ENCODE assay signal across 21 cellular contexts in genomic region chrX:7262551-7262950, GRCh38.
"Had no signal": no experiment of that assay in that cellular context is flagged by ENCODE, and none has a peak within 500 bp of the region (broad histone marks: within the 10 kb centered on the region; RNA-seq: fewer than 3 reads in every experiment).

No MANE protein-coding gene starts in this region.

- H3K27me3 ChIP-seq: cardiac muscle cell, dorsolateral prefrontal cortex, hepatocyte, tibial nerve had no signal

- H3K4me3 ChIP-seq: cardiac muscle cell, dorsolateral prefrontal cortex, hepatocyte, lower lobe of right lung, tibial nerve had no signal

- H3K9me3 Mint-ChIP-seq: activated naive CD8-positive, alpha-beta T cell treated with anti-CD3 and anti-CD28 coated beads for 36 hours; activated T-helper 1 cell treated with anti-CD3 and anti-CD28 coated beads, Interleukin-12 subunit alpha, Interleukin-12 subunit beta, Interleukin-2, Interleukin-4 antibody, amounts not matched to agents 30 ng/mL and 10 ng/mL and 1 ng/mL, durations not matched to agents 14 hours and 24 hours and 36 hours; stimulated activated naive CD8-positive, alpha-beta T cell treated with anti-CD3 and anti-CD28 coated beads, Interleukin-15, Interleukin-2, amounts not matched to agents 100 ng/mL and 50 ng/mL, for 24 hours had no signal

- H3K27ac Mint-ChIP-seq: activated CD4-positive, alpha-beta T cell treated with anti-CD3 and anti-CD28 coated beads for 36 hours; activated naive CD8-positive, alpha-beta T cell treated with anti-CD3 and anti-CD28 coated beads for 36 hours; activated T-helper 1 cell treated with anti-CD3 and anti-CD28 coated beads, Interleukin-12 subunit alpha, Interleukin-12 subunit beta, Interleukin-2, Interleukin-4 antibody, amounts not matched to agents 30 ng/mL and 10 ng/mL and 1 ng/mL, durations not matched to agents 14 hours and 24 hours and 36 hours; endodermal cell; natural killer cell treated with Interleukin-12 subunit alpha and Interleukin-12 subunit beta and Interleukin-15 and Interleukin-18, amount 100 ng/mL, for 72 hours; stimulated activated naive CD8-positive, alpha-beta T cell treated with anti-CD3 and anti-CD28 coated beads, Interleukin-15, Interleukin-2, amounts not matched to agents 100 ng/mL and 50 ng/mL, for 24 hours had no signal

- DNase-seq: activated CD4-positive, alpha-beta T cell treated with anti-CD3 and anti-CD28 coated beads for 36 hours; activated CD4-positive, alpha-beta T cell treated with anti-CD3 and anti-CD28 coated beads, Interleukin-2, amount 50 U/mL, for 48 hours; activated naive CD8-positive, alpha-beta T cell treated with anti-CD3 and anti-CD28 coated beads for 36 hours; activated T-cell treated with anti-CD3 and anti-CD28 coated beads for 4 hours; amniotic stem cell; dorsolateral prefrontal cortex; endodermal cell; foreskin fibroblast; left cardiac atrium; lower lobe of right lung; retina; stimulated activated CD4-positive, alpha-beta T cell treated with anti-CD3 and anti-CD28 coated beads, Interleukin-12 subunit alpha, Interleukin-12 subunit beta, amount 100 ng/mL, for 4 hours; stimulated activated CD4-positive, alpha-beta T cell treated with anti-CD3 and anti-CD28 coated beads, Interleukin-1b, Interleukin-23, amount 100 ng/mL, for 48 hours; stimulated activated CD8-positive, alpha-beta memory T cell treated with anti-CD3 and anti-CD28 coated beads, Interleukin-4, amount 100 ng/mL, for 48 hours had no signal

- H3K4me1 Mint-ChIP-seq: activated CD4-positive, alpha-beta T cell treated with anti-CD3 and anti-CD28 coated beads for 36 hours; activated naive CD8-positive, alpha-beta T cell treated with anti-CD3 and anti-CD28 coated beads for 36 hours had no signal

- H3K79me2 ChIP-seq: hepatocyte had no signal

- H3K4me1 ChIP-seq: lower lobe of right lung, tibial nerve had no signal

- H3K4me2 ChIP-seq: hepatocyte had no signal

- H3K36me3 ChIP-seq: cardiac muscle cell, lower lobe of right lung had no signal

- H2AFZ ChIP-seq: hepatocyte had no signal

- H3K4me3 Mint-ChIP-seq: activated CD4-positive, alpha-beta T cell treated with anti-CD3 and anti-CD28 coated beads for 36 hours; activated naive CD8-positive, alpha-beta T cell treated with anti-CD3 and anti-CD28 coated beads for 36 hours; activated T-helper 1 cell treated with anti-CD3 and anti-CD28 coated beads, Interleukin-12 subunit alpha, Interleukin-12 subunit beta, Interleukin-2, Interleukin-4 antibody, amounts not matched to agents 30 ng/mL and 10 ng/mL and 1 ng/mL, durations not matched to agents 14 hours and 24 hours and 36 hours; endodermal cell; natural killer cell treated with Interleukin-12 subunit alpha and Interleukin-12 subunit beta and Interleukin-15 and Interleukin-18, amount 100 ng/mL, for 72 hours; stimulated activated naive CD8-positive, alpha-beta T cell treated with anti-CD3 and anti-CD28 coated beads, Interleukin-15, Interleukin-2, amounts not matched to agents 100 ng/mL and 50 ng/mL, for 24 hours had no signal

- H3K27me3 Mint-ChIP-seq: activated CD4-positive, alpha-beta T cell treated with anti-CD3 and anti-CD28 coated beads for 36 hours; activated naive CD8-positive, alpha-beta T cell treated with anti-CD3 and anti-CD28 coated beads for 36 hours; natural killer cell treated with Interleukin-12 subunit alpha and Interleukin-12 subunit beta and Interleukin-15 and Interleukin-18, amount 100 ng/mL, for 72 hours; stimulated activated naive CD8-positive, alpha-beta T cell treated with anti-CD3 and anti-CD28 coated beads, Interleukin-15, Interleukin-2, amounts not matched to agents 100 ng/mL and 50 ng/mL, for 24 hours had no signal

- ATAC-seq: activated CD4-positive, alpha-beta T cell treated with anti-CD3 and anti-CD28 coated beads for 36 hours; left cardiac atrium; lower lobe of right lung; natural killer cell treated with Interleukin-12 subunit alpha and Interleukin-12 subunit beta and Interleukin-15 and Interleukin-18, amount 100 ng/mL, for 72 hours had no signal

- H3K9me3 ChIP-seq: lower lobe of right lung had no signal

- H3K27ac ChIP-seq: cardiac muscle cell, epithelial cell of prostate, hepatocyte, lower lobe of right lung, tibial nerve had no signal
